In the genomic region with DNA sequence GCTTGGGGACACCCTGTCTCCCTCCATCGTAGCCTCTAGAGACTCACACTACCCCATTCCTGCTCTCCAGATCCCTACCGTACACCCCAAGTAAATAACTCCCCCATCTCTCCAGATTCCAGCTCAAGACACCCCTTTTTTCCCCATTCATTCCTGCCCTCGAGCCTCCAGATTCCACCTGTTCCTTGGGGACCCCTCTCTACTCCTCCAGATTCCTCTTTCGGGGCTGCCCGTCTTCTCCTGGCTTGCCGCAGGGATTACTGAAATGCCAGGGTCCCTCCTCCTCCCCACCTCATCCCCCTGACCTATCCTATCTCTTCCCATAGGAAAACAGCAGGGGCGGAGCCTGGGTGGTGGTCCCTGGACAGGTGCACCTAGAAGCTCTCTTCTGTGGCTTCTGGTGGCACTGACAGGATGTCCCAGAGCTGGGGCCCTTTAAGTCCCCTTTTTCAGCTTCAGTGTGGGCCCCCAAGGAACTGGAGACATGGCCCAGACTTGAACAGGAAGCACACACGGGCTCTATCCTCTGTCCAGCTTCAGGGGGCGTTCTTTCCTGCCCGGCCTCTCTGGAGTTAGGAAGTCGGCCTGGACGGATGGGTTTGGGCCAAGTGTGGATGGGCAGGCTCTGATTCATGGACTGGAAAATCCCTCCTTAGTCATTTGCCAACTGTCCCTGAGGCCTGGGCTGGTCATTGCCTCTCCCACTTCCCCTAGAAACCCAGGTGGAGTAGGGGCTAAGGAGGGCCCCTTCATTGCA, we compare ENCODE assay signal across 8 cellular contexts. TPM values are rescaled to one million over a fixed set of nuclear protein-coding genes. Genes with fewer than 3 reads are reported as not detected.
DNase-seq lines count a peak whose midpoint lies in the region; ATAC-seq, FAIRE-seq and TF ChIP-seq lines count a peak whose summit lies in the region.

No MANE protein-coding gene starts in this region.

- TF ChIP-seq POLR2A in endothelial cell of umbilical vein (IDR thresholded peaks at IDR 0.05; ENCODE audit: low read depth, low read length) = no peak

- H3K9me1 ChIP-seq in endothelial cell of umbilical vein (replicated peaks; ENCODE audit: control insufficient read depth, extremely low read depth, insufficient read depth, low read length) = no peaks in the 10 kb centered on the region

- ATAC-seq in RWPE2 (ENCODE audit: low read depth) (peak; percentile 58), GM18502 (IDR thresholded peaks at IDR 0.05; ENCODE audit: poor library complexity, unreplicated experiment) (no peak)

- CTCF ChIA-PET in endothelial cell of umbilical vein (lab: Charles Lee) = interaction anchor here (0.7 to 5.7 kb wide), 9 partner anchors 9 to 66 kb away, joined by 3 to 48 read pairs (median 6); a partner anchor contains a TSS

- intact Hi-C loops in endothelial cell of umbilical vein (cut with micrococcal nuclease) = loop anchor here (1.0 kb wide), 1 partner anchor 66 kb away; no protein-coding TSS in a partner anchor

- DNase-seq in T-helper 1 cell (no peak), RWPE2 (ENCODE audit: low spot score) (peak; percentile 92), endothelial cell of umbilical vein (ENCODE audit: low read depth, low spot score) (peak; percentile 94), hippocampal formation (lab: John Stamatoyannopoulos, UW) (no peak), DMS153 (lab: John Stamatoyannopoulos, UW) (no peak)

- H3K4me1 Mint-ChIP-seq in T-helper 1 cell treated with Interleukin-12 subunit alpha and Interleukin-12 subunit beta and Interleukin-4 antibody, amounts not matched to agents 30 μg/mL and 1 μg/mL, for 36 hours (ENCODE audit: low read depth) = peaks cover 28% of the 10 kb centered on the region

- H3K36me3 ChIP-seq in RWPE2 (ENCODE audit: low read depth) (no peaks in the 10 kb centered on the region), endothelial cell of umbilical vein (ENCODE audit: control insufficient read depth in 2 of 2, extremely low read depth in 1 of 2, insufficient read depth in 2 of 2, low read length in 2 of 2) (peaks cover 0 to 4% of the 10 kb centered on the region in 2 experiments), mucosa of rectum (ENCODE audit: control insufficient read depth in 2 of 2, insufficient read depth in 2 of 2, low read length in 2 of 2) (no peaks in the 10 kb centered on the region)

- no peaks in the 10 kb centered on the region for H4K20me1 ChIP-seq in endothelial cell of umbilical vein (replicated peaks; ENCODE audit: control insufficient read depth, extremely low read depth, insufficient read depth, low read length)

- H3K4me3 ChIP-seq in RWPE2 (ENCODE audit: severe bottlenecking) (peak overlapping the region; percentile 98), endothelial cell of umbilical vein (replicated peaks in 1 of 3; ENCODE audit: insufficient read depth in 1 of 3, low read depth in 1 of 3, low read length in 3 of 3) (peak overlapping the region; percentile 72 to 97 (median 87)), mucosa of rectum (ENCODE audit: low read length in 2 of 2) (peak overlapping the region; percentile 11 to 73)

- H3K27ac ChIP-seq in RWPE2 (ENCODE audit: poor library complexity, severe bottlenecking) (peak overlapping the region; percentile 91), endothelial cell of umbilical vein (ENCODE audit: insufficient read depth, low read depth, low read length) (peak overlapping the region; percentile 79), mucosa of rectum (ENCODE audit: low read depth in 2 of 2, low read length in 2 of 2) (peak overlapping the region; percentile 52 to 56)

- peak; percentile 57 for TF ChIP-seq CTCF in RWPE2 (IDR thresholded peaks at IDR 0.05; ENCODE audit: poor library complexity, severe bottlenecking)
- TF ChIP-seq CTCF in endothelial cell of umbilical vein (IDR thresholded peaks at IDR 0.05; ENCODE audit: extremely low read depth in 1 of 2, insufficient read depth in 1 of 2, low read depth in 1 of 2, low read length in 2 of 2) = peak; percentile 10 to 41

- H3K36me3 Mint-ChIP-seq in T-helper 1 cell treated with Interleukin-12 subunit alpha and Interleukin-12 subunit beta and Interleukin-4 antibody, amounts not matched to agents 30 μg/mL and 1 μg/mL, for 36 hours (ENCODE audit: low read depth) = peaks cover 4% of the 10 kb centered on the region

- H3K9me3 Mint-ChIP-seq in T-helper 1 cell treated with Interleukin-12 subunit alpha and Interleukin-12 subunit beta and Interleukin-4 antibody, amounts not matched to agents 30 μg/mL and 1 μg/mL, for 36 hours = no peaks in the 10 kb centered on the region

- H3K9me3 ChIP-seq in RWPE2 (ENCODE audit: severe bottlenecking) = no peaks in the 10 kb centered on the region
- H3K9me3 ChIP-seq in endothelial cell of umbilical vein (replicated peaks; ENCODE audit: control insufficient read depth, insufficient read depth, low read length) = no peaks in the 10 kb centered on the region
- no peaks in the 10 kb centered on the region for H3K9me3 ChIP-seq in mucosa of rectum (ENCODE audit: control insufficient read depth in 2 of 2, low read length in 2 of 2)

- H3K4me1 ChIP-seq in RWPE2 (ENCODE audit: insufficient read depth, poor library complexity, severe bottlenecking) (peaks cover 13% of the 10 kb centered on the region), endothelial cell of umbilical vein (ENCODE audit: control insufficient read depth, extremely low read depth, insufficient read depth, low read length) (peaks cover 20% of the 10 kb centered on the region), mucosa of rectum (ENCODE audit: control insufficient read depth in 2 of 2, insufficient read depth in 2 of 2, low read length in 2 of 2) (peaks cover 15 to 20% of the 10 kb centered on the region in 2 donors)

- peak overlapping the region; percentile 90 for H3K4me3 Mint-ChIP-seq in T-helper 1 cell treated with Interleukin-12 subunit alpha and Interleukin-12 subunit beta and Interleukin-4 antibody, amounts not matched to agents 30 μg/mL and 1 μg/mL, for 36 hours

- peak overlapping the region; percentile 26 for H2AFZ ChIP-seq in endothelial cell of umbilical vein (ENCODE audit: low read depth, low read length)

- H3K79me2 ChIP-seq in endothelial cell of umbilical vein (ENCODE audit: control insufficient read depth, insufficient read depth, low read length) = peaks cover 10% of the 10 kb centered on the region

- POLR2A ChIA-PET in endothelial cell of umbilical vein (lab: Charles Lee) = interaction anchor here (0.5 to 1.5 kb wide), 4 partner anchors 8 to 51 kb away, joined by 3 to 14 read pairs (median 6); no protein-coding TSS in a partner anchor

- dilution Hi-C loops in endothelial cell of umbilical vein (cut with MboI; ENCODE audit: extremely low pct_ligation_motif_present, low sequenced_read_pairs) = no loop called here

- peak overlapping the region; percentile 83 for H3K27ac Mint-ChIP-seq in T-helper 1 cell treated with Interleukin-12 subunit alpha and Interleukin-12 subunit beta and Interleukin-4 antibody, amounts not matched to agents 30 μg/mL and 1 μg/mL, for 36 hours

- peak; percentile 95 for FAIRE-seq in endothelial cell of umbilical vein (lab: Jason Lieb, UNC)

- H3K27me3 ChIP-seq in RWPE2 (ENCODE audit: insufficient read depth, poor library complexity, severe bottlenecking) (no peaks in the 10 kb centered on the region), endothelial cell of umbilical vein (ENCODE audit: control insufficient read depth in 2 of 2, insufficient read depth in 2 of 2, low read length in 2 of 2) (no peaks in the 10 kb centered on the region), mucosa of rectum (ENCODE audit: control insufficient read depth in 2 of 2, insufficient read depth in 2 of 2, low read length in 2 of 2) (no peaks in the 10 kb centered on the region)

- no peaks in the 10 kb centered on the region for H3K27me3 Mint-ChIP-seq in T-helper 1 cell treated with Interleukin-12 subunit alpha and Interleukin-12 subunit beta and Interleukin-4 antibody, amounts not matched to agents 30 μg/mL and 1 μg/mL, for 36 hours (ENCODE audit: low read depth)

- peak overlapping the region; percentile 96 for H3K4me2 ChIP-seq in endothelial cell of umbilical vein (ENCODE audit: insufficient read depth, low read length)

- BruUV-seq in endothelial cell of umbilical vein (replicated peaks; lab: Mats Ljungman, UMichigan) = TSS peak; percentile 41

- H3K9ac ChIP-seq in endothelial cell of umbilical vein (replicated peaks; ENCODE audit: extremely low read depth, insufficient read depth, low read length) (peak overlapping the region; percentile 91), mucosa of rectum (ENCODE audit: low read depth in 1 of 2, low read length in 2 of 2) (peak overlapping the region in 1 of 2 donors; percentile 77)

TF ChIP-seq in endothelial cell of umbilical vein, 7 proteins besides CTCF, POLR2A, EP300 and RAD21 (continues in another document):
- no peak for TF ChIP-seq GATA2 (IDR thresholded peaks at IDR 0.05; ENCODE audit: insufficient read depth, insufficient read length, low read depth, low read length)

RNA-seq across cellular contexts. Expression of a gene that starts 1.2 kb away (rescaled TPM):
- total RNA-seq in endothelial cell of umbilical vein = 23.1 and 26.6 TPM in 2 replicates
- 12.7 and 14.9 TPM in 2 replicates for polyA plus RNA-seq in endothelial cell of umbilical vein
- 8.0 and 11.1 TPM in 2 replicates for polyA plus RNA-seq in endothelial cell of umbilical vein (2011; cell fraction: cytosol; rRNA removed)
- polyA plus RNA-seq in endothelial cell of umbilical vein (2011; cell fraction: nucleus; rRNA removed) = 11.2 and 13.0 TPM in 2 replicates
- 7.9 and 16.2 TPM in 2 replicates for polyA plus RNA-seq in endothelial cell of umbilical vein (2012)
- 13.0 and 15.9 TPM in 2 replicates for polyA minus RNA-seq in endothelial cell of umbilical vein
- polyA minus RNA-seq in endothelial cell of umbilical vein (2011; cell fraction: cytosol; rRNA and poly(A)+ RNA removed) = 3.5 TPM
- 8.1 and 16.3 TPM in 2 replicates for polyA minus RNA-seq in endothelial cell of umbilical vein (2011; cell fraction: nucleus; rRNA and poly(A)+ RNA removed)

RNA-seq across cellular contexts. Expression of a gene that starts 22.2 kb away (rescaled TPM):
- total RNA-seq in endothelial cell of umbilical vein = 113 and 126 TPM in 2 replicates
- 205 and 239 TPM in 2 replicates for polyA plus RNA-seq in endothelial cell of umbilical vein
- polyA plus RNA-seq in endothelial cell of umbilical vein (2011; cell fraction: cytosol; rRNA removed) = 241 and 294 TPM in 2 replicates
- polyA plus RNA-seq in endothelial cell of umbilical vein (2011; cell fraction: nucleus; rRNA removed) = 83.4 and 87.2 TPM in 2 replicates
- 223 and 226 TPM in 2 replicates for polyA plus RNA-seq in endothelial cell of umbilical vein (2012)
- 55.5 and 59.5 TPM in 2 replicates for polyA minus RNA-seq in endothelial cell of umbilical vein
- polyA minus RNA-seq in endothelial cell of umbilical vein (2011; cell fraction: cytosol; rRNA and poly(A)+ RNA removed) = 78.4 TPM
- polyA minus RNA-seq in endothelial cell of umbilical vein (2011; cell fraction: nucleus; rRNA and poly(A)+ RNA removed) = 11.5 and 12.9 TPM in 2 replicates

RNA-seq across cellular contexts. Expression of a gene that starts 32.2 kb away (rescaled TPM):
- total RNA-seq in endothelial cell of umbilical vein = 42.3 and 56.2 TPM in 2 replicates
- 63.2 and 82.4 TPM in 2 replicates for polyA plus RNA-seq in endothelial cell of umbilical vein
- polyA plus RNA-seq in endothelial cell of umbilical vein (2011; cell fraction: cytosol; rRNA removed) = 17.6 and 29.1 TPM in 2 replicates
- polyA plus RNA-seq in endothelial cell of umbilical vein (2011; cell fraction: nucleus; rRNA removed) = 216 and 219 TPM in 2 replicates
- polyA plus RNA-seq in endothelial cell of umbilical vein (2012) = 30.3 and 33.4 TPM in 2 replicates
- polyA minus RNA-seq in endothelial cell of umbilical vein = 33.9 and 34.1 TPM in 2 replicates
- 31.9 TPM for polyA minus RNA-seq in endothelial cell of umbilical vein (2011; cell fraction: cytosol; rRNA and poly(A)+ RNA removed)
- 24.6 and 33.9 TPM in 2 replicates for polyA minus RNA-seq in endothelial cell of umbilical vein (2011; cell fraction: nucleus; rRNA and poly(A)+ RNA removed)

Comparison
In these comparisons a context has a peak if more than half of its experiments do, and no peak if none do; other contexts are left out.
1. DNase-seq: peak in RWPE2 (single experiment) and endothelial cell of umbilical vein (single experiment); none in T-helper 1 cell (0 of 5), hippocampal formation (0 of 2) and DMS153 (single experiment).
2. H3K4me3 ChIP-seq: peak in every context shown above with its lines; median percentile 98 in RWPE2; 87 in endothelial cell of umbilical vein; 42 in mucosa of rectum.
3. Peak in every context shown above with its lines, with median percentiles within 50 percentile points of each other: H3K27ac ChIP-seq.